7 cellular contexts compared by ENCODE assay signal in genomic region chr6:151564654-151565053, GRCh38.
"Had no signal": no experiment of that assay in that cellular context is flagged by ENCODE, and none has a peak within 500 bp of the region (broad histone marks: within the 10 kb centered on the region; RNA-seq: fewer than 3 reads in every experiment).

No MANE protein-coding gene starts in this region.

- H3K27ac ChIP-seq: GM23248 had no signal

- FAIRE-seq: K562 had no signal

- ATAC-seq: K562 had no signal

- H3K4me1 ChIP-seq: HAP-1 had no signal

- H3K36me3 ChIP-seq: HAP-1 had no signal

- H2AFZ ChIP-seq: GM23248 had no signal

- DNase-seq: GM23248, GOT3, H7, IMR-90, KG1 had no signal

- H3K4me3 ChIP-seq: GM23248, HAP-1, K562 had no signal

- H3K9ac ChIP-seq: GM23248 had no signal
